Comparison of ENCODE assay signal across 32 cellular contexts in genomic region chr12:117356048-117356447, GRCh38. TPM values are rescaled to one million over a fixed set of nuclear protein-coding genes. Genes with fewer than 3 reads are reported as not detected.
A peak's percentile ranks its signal among the peaks of the same experiment; 100 is the strongest.
DNase-seq lines count a peak whose midpoint lies in the region; ATAC-seq, FAIRE-seq and TF ChIP-seq lines count a peak whose summit lies in the region.
"Had no signal": no experiment of that assay in that cellular context is flagged by ENCODE, and none has a peak within 500 bp of the region (broad histone marks: within the 10 kb centered on the region; RNA-seq: fewer than 3 reads in every experiment).

No MANE protein-coding gene starts in this region.

- intact Hi-C loops in psoas muscle (cut with DNase I): no loop called here
- intact Hi-C loops in lower leg skin (cut with DNase I; ENCODE audit: low total_unique reads): no loop called here

- H3K4me1 Mint-ChIP-seq in activated CD4-positive, alpha-beta memory T cell treated with anti-CD3 and anti-CD28 coated beads, Interleukin-2, amount 10 ng/mL, durations not matched to agents 7 days and 5 days: no peaks in the 10 kb centered on the region
- H3K4me1 Mint-ChIP-seq: CD8-positive, alpha-beta memory T cell; central memory CD8-positive, alpha-beta T cell; nephron; stimulated activated memory B cell treated with anti-CD40 and anti-IgM and Interleukin-4, amounts not matched to agents 10 μg/mL and 1 μg/mL and 100 μg/mL, for 72 hours had no signal

- H3K27me3 Mint-ChIP-seq in activated CD4-positive, alpha-beta memory T cell treated with anti-CD3 and anti-CD28 coated beads, Interleukin-2, amount 10 ng/mL, durations not matched to agents 7 days and 5 days: peaks cover 11% of the 10 kb centered on the region

- no peak overlapping the region for H3K4me3 Mint-ChIP-seq in activated CD4-positive, alpha-beta memory T cell treated with anti-CD3 and anti-CD28 coated beads, Interleukin-2, amount 10 ng/mL, durations not matched to agents 7 days and 5 days
- H3K4me3 Mint-ChIP-seq: activated CD8-positive, alpha-beta T cell treated with anti-CD3 and anti-CD28 coated beads for 36 hours; activated naive CD4-positive, alpha-beta T cell treated with anti-CD3 and anti-CD28 coated beads for 36 hours; CD8-positive, alpha-beta memory T cell; central memory CD8-positive, alpha-beta T cell; effector memory CD8-positive, alpha-beta T cell; nephron; stimulated activated memory B cell treated with anti-CD40 and anti-IgM and Interleukin-4, amounts not matched to agents 10 μg/mL and 1 μg/mL and 100 μg/mL, for 72 hours had no signal

- 18 to 44% (median 35%) methylated on average over 1 of the region's 1 CpG for WGBS in psoas muscle, 3 donors
- WGBS in lower leg skin, 2 donors: 17 to 25% methylated on average over 1 of the region's 1 CpG

- CTCF ChIA-PET in activated CD4-positive, alpha-beta memory T cell treated with anti-CD3 and anti-CD28 coated beads, Interleukin-2, amount 10 ng/mL, durations not matched to agents 7 days and 5 days (lab: Charles Lee): no interaction called here

- TF ChIP-seq CTCF in AG10803 (conservative IDR thresholded peaks at IDR 0.05; ENCODE audit: low read length): no peak
- TF ChIP-seq CTCF in bronchial epithelial cell (IDR thresholded peaks at IDR 0.05; ENCODE audit: insufficient read depth, low read length, severe bottlenecking): no peak
- no peak for TF ChIP-seq CTCF in psoas muscle (IDR thresholded peaks at IDR 0.05)
- no peak for TF ChIP-seq CTCF in lower leg skin (IDR thresholded peaks at IDR 0.05)

- H3K27me3 ChIP-seq in MG63 (peaks cover 20% of the 10 kb centered on the region), bronchial epithelial cell (ENCODE audit: control insufficient read depth, insufficient read depth, low read length) (peaks cover 16% of the 10 kb centered on the region), psoas muscle (ENCODE audit: insufficient read depth in 3 of 3, low read length in 2 of 3) (peaks cover 0 to 2% (median 0%) of the 10 kb centered on the region in 3 donors)

- H3K4me1 ChIP-seq in psoas muscle: no peaks in the 10 kb centered on the region
- H3K4me1 ChIP-seq: BE2C, HAP-1 had no signal

- peak in 3 of 4 donors; percentile 29 to 50 (median 30) for ATAC-seq in psoas muscle
- ATAC-seq in GM19463 (IDR thresholded peaks at IDR 0.05; ENCODE audit: unreplicated experiment): no peak
- ATAC-seq: activated CD8-positive, alpha-beta T cell treated with anti-CD3 and anti-CD28 coated beads for 36 hours; effector memory CD8-positive, alpha-beta T cell; left cardiac atrium; Right ventricle myocardium inferior; SK-N-SH treated with all-trans-retinoic acid at 6 μM for 48 hours; stimulated activated memory B cell treated with anti-CD40 and anti-IgM and Interleukin-4, amounts not matched to agents 10 μg/mL and 1 μg/mL and 100 μg/mL, for 72 hours had no signal

- no peaks in the 10 kb centered on the region for H3K36me3 Mint-ChIP-seq in activated CD4-positive, alpha-beta memory T cell treated with anti-CD3 and anti-CD28 coated beads, Interleukin-2, amount 10 ng/mL, durations not matched to agents 7 days and 5 days (ENCODE audit: low read depth)
- H3K36me3 Mint-ChIP-seq: CD8-positive, alpha-beta memory T cell; stimulated activated memory B cell treated with anti-CD40 and anti-IgM and Interleukin-4, amounts not matched to agents 10 μg/mL and 1 μg/mL and 100 μg/mL, for 72 hours had no signal

- no peak overlapping the region for H3K27ac Mint-ChIP-seq in activated CD4-positive, alpha-beta memory T cell treated with anti-CD3 and anti-CD28 coated beads, Interleukin-2, amount 10 ng/mL, durations not matched to agents 7 days and 5 days
- H3K27ac Mint-ChIP-seq: activated CD8-positive, alpha-beta T cell treated with anti-CD3 and anti-CD28 coated beads for 36 hours; activated naive CD4-positive, alpha-beta T cell treated with anti-CD3 and anti-CD28 coated beads for 36 hours; CD8-positive, alpha-beta memory T cell; effector memory CD8-positive, alpha-beta T cell; nephron; stimulated activated memory B cell treated with anti-CD40 and anti-IgM and Interleukin-4, amounts not matched to agents 10 μg/mL and 1 μg/mL and 100 μg/mL, for 72 hours had no signal

- H3K4me3 ChIP-seq in AG10803 (ENCODE audit: low read length) (no peak overlapping the region), MG63 (no peak overlapping the region), bronchial epithelial cell (ENCODE audit: low read depth, low read length) (no peak overlapping the region), psoas muscle (no peak overlapping the region), lower leg skin (ENCODE audit: low read depth, poor library complexity, severe bottlenecking) (no peak overlapping the region)
- H3K4me3 ChIP-seq: HAP-1, suprapubic skin, upper lobe of left lung had no signal

- no peak for FAIRE-seq in bronchial epithelial cell (lab: Jason Lieb, UNC)
- FAIRE-seq: frontal cortex, G401.6 had no signal

- H3K36me3 ChIP-seq in MG63 (no peaks in the 10 kb centered on the region), bronchial epithelial cell (ENCODE audit: control insufficient read depth, insufficient read depth, low read length) (no peaks in the 10 kb centered on the region), psoas muscle (ENCODE audit: insufficient read depth in 1 of 2, low read depth in 1 of 2) (no peaks in the 10 kb centered on the region)
- H3K36me3 ChIP-seq: BE2C, HAP-1, suprapubic skin, upper lobe of left lung had no signal

- no peaks in the 10 kb centered on the region for H3K9me3 Mint-ChIP-seq in activated CD4-positive, alpha-beta memory T cell treated with anti-CD3 and anti-CD28 coated beads, Interleukin-2, amount 10 ng/mL, durations not matched to agents 7 days and 5 days
- H3K9me3 Mint-ChIP-seq: activated CD8-positive, alpha-beta T cell treated with anti-CD3 and anti-CD28 coated beads for 36 hours; activated naive CD4-positive, alpha-beta T cell treated with anti-CD3 and anti-CD28 coated beads for 36 hours; CD8-positive, alpha-beta memory T cell; central memory CD8-positive, alpha-beta T cell; effector memory CD8-positive, alpha-beta T cell; nephron had no signal

- no peak for TF ChIP-seq POLR2A in lower leg skin (IDR thresholded peaks at IDR 0.05)

- no peaks in the 10 kb centered on the region for H3K9me3 ChIP-seq in MG63
- H3K9me3 ChIP-seq in psoas muscle: no peaks in the 10 kb centered on the region
- H3K9me3 ChIP-seq: BE2C, HAP-1, suprapubic skin, upper lobe of left lung had no signal

- POLR2A ChIA-PET in activated CD4-positive, alpha-beta memory T cell treated with anti-CD3 and anti-CD28 coated beads, Interleukin-2, amount 10 ng/mL, durations not matched to agents 7 days and 5 days (lab: Charles Lee): no interaction called here

- DNase-seq in AG10803 (ENCODE audit: low read depth) (peak; percentile 36), MG63 (peak; percentile 28), bronchial epithelial cell (ENCODE audit: low read depth) (peak; percentile 75), psoas muscle (no peak), lower leg skin (ENCODE audit: low spot score in 2 of 2) (no peak), ureter (ENCODE audit: low spot score) (no peak)
- no peak for DNase-seq in activated CD4-positive, alpha-beta memory T cell treated with anti-CD3 and anti-CD28 coated beads, Interleukin-2, amount 10 ng/mL, durations not matched to agents 7 days and 5 days
- DNase-seq: ACHN; activated CD4-positive, alpha-beta T cell treated with anti-CD3 and anti-CD28 coated beads for 1 hour; activated CD8-positive, alpha-beta T cell treated with anti-CD3 and anti-CD28 coated beads for 36 hours; activated naive CD4-positive, alpha-beta T cell treated with anti-CD3 and anti-CD28 coated beads for 36 hours; BE2C; CD8-positive, alpha-beta memory T cell; DMS 273 treated with DMSO at 0.1 percent for 48 hours; effector memory CD8-positive, alpha-beta T cell; left cardiac atrium; mammary epithelial cell; NCI-H1048; NCI-H1694; NCI-H446 treated with DMSO at 0.1 percent for 48 hours; upper lobe of left lung had no signal

- H3K27ac ChIP-seq in psoas muscle: no peak overlapping the region
- H3K27ac ChIP-seq: suprapubic skin, upper lobe of left lung had no signal

RNA-seq across cellular contexts. Expression of gene NOS1, which starts 5.4 kb away (rescaled TPM):
- not detected in 2 replicates for total RNA-seq in MG63 (2014; rRNA removed; shearing (Covaris generic); ENCODE audit: low replicate concordance)
- total RNA-seq in bronchial epithelial cell (0.26 TPM in 2 replicates), psoas muscle (10 to 100 TPM; 12.1 to 62.2 (median 19.1) TPM), lower leg skin (10 to 100 TPM in 1 of 4 donors, 1 to 10 TPM in 3; 5.4 to 10.2 (median 7.2) TPM), ureter (0.10 TPM)
- 1 to 10 TPM; 2.7 to 7.3 (median 5.8) TPM for polyA plus RNA-seq in psoas muscle
- total RNA-seq in activated CD4-positive, alpha-beta memory T cell treated with anti-CD3 and anti-CD28 coated beads, Interleukin-2, amount 10 ng/mL, durations not matched to agents 7 days and 5 days: not detected
- total RNA-seq: activated CD8-positive, alpha-beta T cell treated with anti-CD3 and anti-CD28 coated beads for 36 hours; CD8-positive, alpha-beta memory T cell; mammary epithelial cell; T-helper 2 cell treated with Interferon-gamma antibody and Interleukin-4, amounts not matched to agents 100 ng/mL and 5 ng/mL, for 36 hours had no signal
- polyA plus RNA-seq: CD8-positive, alpha-beta memory T cell; mammary epithelial cell had no signal

Comparison
In these comparisons a context has a peak if more than half of its experiments do, and no peak if none do; other contexts are left out.
1. DNase-seq: peak in AG10803 (single experiment), MG63 (single experiment) and bronchial epithelial cell (single experiment); none in psoas muscle (0 of 2), lower leg skin (0 of 2), ureter (single experiment) and activated CD4-positive, alpha-beta memory T cell treated with anti-CD3 and anti-CD28 coated beads, Interleukin-2, amount 10 ng/mL, durations not matched to agents 7 days and 5 days (single experiment).